ENCODE assay signal across 1 cellular context in the genomic region with DNA sequence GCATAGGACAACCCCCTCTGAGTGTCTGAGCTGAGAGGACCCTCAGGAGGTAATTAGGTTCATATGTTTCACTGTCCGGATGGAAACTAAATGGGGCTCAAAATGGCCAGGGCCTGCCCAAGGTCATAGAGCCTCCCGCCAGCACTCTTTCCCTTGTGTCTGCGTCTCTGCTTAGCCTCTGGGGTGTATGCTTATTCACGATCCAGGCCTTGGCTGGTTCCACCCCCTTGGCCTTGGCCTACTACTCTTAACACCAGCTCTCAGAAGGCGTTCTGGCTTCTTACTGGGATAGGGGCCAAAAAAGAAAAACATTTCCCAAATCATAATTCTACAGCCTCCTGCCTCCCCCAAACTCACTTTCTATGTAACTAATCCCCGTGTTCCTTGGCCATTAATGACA.
TF ChIP-seq lines count a peak whose summit lies in the region.

No MANE protein-coding gene starts in this region.

TF ChIP-seq in HepG2, 621 proteins besides CTCF, POLR2A, EP300 and RAD21 (continued from another document):
- TF ChIP-seq, protein P1, sequence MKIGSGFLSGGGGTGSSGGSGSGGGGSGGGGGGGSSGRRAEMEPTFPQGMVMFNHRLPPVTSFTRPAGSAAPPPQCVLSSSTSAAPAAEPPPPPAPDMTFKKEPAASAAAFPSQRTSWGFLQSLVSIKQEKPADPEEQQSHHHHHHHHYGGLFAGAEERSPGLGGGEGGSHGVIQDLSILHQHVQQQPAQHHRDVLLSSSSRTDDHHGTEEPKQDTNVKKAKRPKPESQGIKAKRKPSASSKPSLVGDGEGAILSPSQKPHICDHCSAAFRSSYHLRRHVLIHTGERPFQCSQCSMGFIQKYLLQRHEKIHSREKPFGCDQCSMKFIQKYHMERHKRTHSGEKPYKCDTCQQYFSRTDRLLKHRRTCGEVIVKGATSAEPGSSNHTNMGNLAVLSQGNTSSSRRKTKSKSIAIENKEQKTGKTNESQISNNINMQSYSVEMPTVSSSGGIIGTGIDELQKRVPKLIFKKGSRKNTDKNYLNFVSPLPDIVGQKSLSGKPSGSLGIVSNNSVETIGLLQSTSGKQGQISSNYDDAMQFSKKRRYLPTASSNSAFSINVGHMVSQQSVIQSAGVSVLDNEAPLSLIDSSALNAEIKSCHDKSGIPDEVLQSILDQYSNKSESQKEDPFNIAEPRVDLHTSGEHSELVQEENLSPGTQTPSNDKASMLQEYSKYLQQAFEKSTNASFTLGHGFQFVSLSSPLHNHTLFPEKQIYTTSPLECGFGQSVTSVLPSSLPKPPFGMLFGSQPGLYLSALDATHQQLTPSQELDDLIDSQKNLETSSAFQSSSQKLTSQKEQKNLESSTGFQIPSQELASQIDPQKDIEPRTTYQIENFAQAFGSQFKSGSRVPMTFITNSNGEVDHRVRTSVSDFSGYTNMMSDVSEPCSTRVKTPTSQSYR (CRISPR knock-in tag; IDR thresholded peaks at IDR 0.05; ENCODE audit: borderline replicate concordance), result no peak
TF ChIP-seq in HepG2: peak in this region for 0.
